Comparison of ENCODE assay signal across 17 cellular contexts in genomic region chr2:69489793-69490192, GRCh38. TPM values are rescaled to one million over a fixed set of nuclear protein-coding genes. Genes with fewer than 3 reads are reported as not detected.
A peak's percentile ranks its signal among the peaks of the same experiment; 100 is the strongest.
DNase-seq lines count a peak whose midpoint lies in the region; ATAC-seq and TF ChIP-seq lines count a peak whose summit lies in the region.
"Had no signal": no experiment of that assay in that cellular context is flagged by ENCODE, and none has a peak within 500 bp of the region (broad histone marks: within the 10 kb centered on the region; RNA-seq: fewer than 3 reads in every experiment).

No MANE protein-coding gene starts in this region.

- intact Hi-C loops in CD14-positive monocyte (cut with micrococcal nuclease) (no loop called here), right lobe of liver (cut with DNase I) (no loop called here)

- ATAC-seq in naive thymus-derived CD8-positive, alpha-beta T cell, result no peak
- ATAC-seq in GM19467 (IDR thresholded peaks at IDR 0.05; ENCODE audit: unreplicated experiment) (no peak), right lobe of liver (no peak)
- ATAC-seq: left ventricle myocardium superior, psoas muscle had no signal

- peaks cover 15% of the 10 kb centered on the region for H3K4me1 Mint-ChIP-seq in CD14-positive monocyte
- H3K4me1 Mint-ChIP-seq in HFFc6 (ENCODE audit: low read depth), result peaks cover 9% of the 10 kb centered on the region; the same call in 1 of the 2 replicates
- peaks cover 11 to 37% (median 21%) of the 10 kb centered on the region in 4 donors for H3K4me1 Mint-ChIP-seq in naive thymus-derived CD8-positive, alpha-beta T cell

- H3K9me3 ChIP-seq in adipocyte (ENCODE audit: control insufficient read depth, low read length) (no peaks in the 10 kb centered on the region), right lobe of liver (no peaks in the 10 kb centered on the region)
- H3K9me3 ChIP-seq: BE2C, psoas muscle had no signal

- no peaks in the 10 kb centered on the region for H3K27me3 ChIP-seq in adipocyte (replicated peaks; ENCODE audit: control insufficient read depth, insufficient read depth, low read length)
- H3K27me3 ChIP-seq in right lobe of liver, result no peaks in the 10 kb centered on the region
- H3K27me3 ChIP-seq: BE2C had no signal

- H3K27ac Mint-ChIP-seq in CD14-positive monocyte (peak overlapping the region in 4 of 7 donors; percentile 25 to 70 (median 56)), HFFc6 (no peak overlapping the region)
- peak overlapping the region in 6 of 10 donors; percentile 23 to 82 (median 58) for H3K27ac Mint-ChIP-seq in naive thymus-derived CD8-positive, alpha-beta T cell

- peaks cover 57 to 75% of the 10 kb centered on the region in 2 donors for H3K36me3 Mint-ChIP-seq in CD14-positive monocyte
- H3K36me3 Mint-ChIP-seq in HFFc6 (ENCODE audit: low read depth), result peaks cover 21% of the 10 kb centered on the region
- peaks cover 4 to 89% (median 32%) of the 10 kb centered on the region in 3 donors for H3K36me3 Mint-ChIP-seq in naive thymus-derived CD8-positive, alpha-beta T cell

- peak overlapping the region; percentile 83 for H3K9ac ChIP-seq in adipocyte (ENCODE audit: low read length)

- H3K4me3 Mint-ChIP-seq in CD14-positive monocyte (no peak overlapping the region), HFFc6 (no peak overlapping the region)
- H3K4me3 Mint-ChIP-seq in naive thymus-derived CD8-positive, alpha-beta T cell, result no peak overlapping the region

- POLR2A ChIA-PET in naive thymus-derived CD8-positive, alpha-beta T cell (lab: Charles Lee), result no interaction called here

- H3K27ac ChIP-seq in right lobe of liver, result no peak overlapping the region
- H3K27ac ChIP-seq: HL-60, psoas muscle had no signal

- DNase-seq in CD14-positive monocyte (ENCODE audit: low spot score), result no peak
- DNase-seq in HFFc6, result peak; percentile 7
- DNase-seq in adipocyte (ENCODE audit: low read depth), result peak; percentile 19
- DNase-seq in naive thymus-derived CD8-positive, alpha-beta T cell, result no peak
- no peak for DNase-seq in putamen (ENCODE audit: low spot score)
- DNase-seq in SW 1271 (lab: John Stamatoyannopoulos, UW), result no peak
- DNase-seq in right lobe of liver, result no peak
- DNase-seq: BE2C; DMS53; effector CD8-positive, alpha-beta T cell; Karpas-422; left ventricle myocardium superior; NCI-H1436 treated with DMSO at 0.1 percent for 48 hours; NCI-H446; psoas muscle had no signal

- H3K4me3 ChIP-seq in adipocyte (ENCODE audit: low read length) (peak overlapping the region; percentile 20), right lobe of liver (no peak overlapping the region)
- H3K4me3 ChIP-seq: psoas muscle had no signal

- TF ChIP-seq CTCF in CD14-positive monocyte (IDR thresholded peaks at IDR 0.05) (no peak), HFFc6 (IDR thresholded peaks at IDR 0.05) (no peak), right lobe of liver (IDR thresholded peaks at IDR 0.05) (no peak)

- H3K4me1 ChIP-seq in adipocyte (ENCODE audit: control insufficient read depth, insufficient read depth, low read length) (peaks cover 54% of the 10 kb centered on the region), right lobe of liver (no peaks in the 10 kb centered on the region)
- H3K4me1 ChIP-seq: psoas muscle had no signal

- H3K36me3 ChIP-seq in adipocyte (ENCODE audit: control insufficient read depth, insufficient read depth, low read length, severe bottlenecking), result peaks cover 27% of the 10 kb centered on the region
- peaks cover 0 to 7% (median 0%) of the 10 kb centered on the region in 4 donors for H3K36me3 ChIP-seq in right lobe of liver
- H3K36me3 ChIP-seq: BE2C had no signal

- peaks cover 0 to 1% (median 0%) of the 10 kb centered on the region in 7 donors for H3K9me3 Mint-ChIP-seq in CD14-positive monocyte
- no peaks in the 10 kb centered on the region for H3K9me3 Mint-ChIP-seq in HFFc6
- no peaks in the 10 kb centered on the region for H3K9me3 Mint-ChIP-seq in naive thymus-derived CD8-positive, alpha-beta T cell

- no peak for TF ChIP-seq POLR2A in right lobe of liver (IDR thresholded peaks at IDR 0.05)

- 90% methylated on average over 6 of the region's 6 CpGs for WGBS in right lobe of liver (ENCODE audit: insufficient coverage, low coverage, low lambda C conversion rate, missing lambda C conversion rate)

- peaks cover 0 to 2% (median 0%) of the 10 kb centered on the region in 3 donors for H3K27me3 Mint-ChIP-seq in CD14-positive monocyte (ENCODE audit: low read depth in 3 of 3)
- peaks cover 2% of the 10 kb centered on the region for H3K27me3 Mint-ChIP-seq in HFFc6 (ENCODE audit: insufficient read depth)
- no peaks in the 10 kb centered on the region for H3K27me3 Mint-ChIP-seq in naive thymus-derived CD8-positive, alpha-beta T cell

RNA-seq across cellular contexts. Expression of gene NFU1, which starts 52.6 kb away (rescaled TPM):
- 10 to 100 TPM; 43.0 to 56.1 TPM for polyA plus RNA-seq in CD14-positive monocyte
- total RNA-seq in HFFc6 (2021; fragmentation: NEBNext Ultra II Directional; extraction: Animal tissue kit (Norgen Biotek cat#: 25700)), result 10 to 100 TPM; 60.8 to 76.4 (median 71.6) TPM
- total RNA-seq in naive thymus-derived CD8-positive, alpha-beta T cell, result 10 to 100 TPM; 29.6 to 32.7 TPM
- polyA plus RNA-seq in naive thymus-derived CD8-positive, alpha-beta T cell, result 10 to 100 TPM; 78.6 to 96.9 (median 88.9) TPM
- 10 to 100 TPM; 12.7 to 26.1 (median 23.5) TPM for total RNA-seq in right lobe of liver

Comparison
In these comparisons a context has a peak if more than half of its experiments do, and no peak if none do; other contexts are left out.
1. DNase-seq: peak in HFFc6 (single experiment) and adipocyte (single experiment); none in CD14-positive monocyte (single experiment), naive thymus-derived CD8-positive, alpha-beta T cell (0 of 10), putamen (single experiment), SW 1271 (0 of 2) and right lobe of liver (0 of 3).